In genomic region chr7:139731802-139732470, GRCh38 we compare ENCODE assay signal across 7 cellular contexts. TPM values are rescaled to one million over a fixed set of nuclear protein-coding genes. Genes with fewer than 3 reads are reported as not detected.
A peak's percentile ranks its signal among the peaks of the same experiment; 100 is the strongest.
DNase-seq lines count a peak whose midpoint lies in the region; ATAC-seq and TF ChIP-seq lines count a peak whose summit lies in the region.

No MANE protein-coding gene starts in this region.

- H3K27me3 ChIP-seq in HL-60 (ENCODE audit: insufficient read depth, poor library complexity, severe bottlenecking) = no peaks in the 10 kb centered on the region

- H3K27ac ChIP-seq in HL-60 (replicated peaks) = peak overlapping the region; percentile 53

- H3K4me1 Mint-ChIP-seq in neural crest cell = peaks cover 28% of the 10 kb centered on the region

- peaks cover 2% of the 10 kb centered on the region for H3K9me3 Mint-ChIP-seq in neural crest cell

- ATAC-seq in esophagus mucosa (peak; percentile 83), GM21360 (IDR thresholded peaks at IDR 0.05; ENCODE audit: unreplicated experiment) (no peak)

- TF ChIP-seq CTCF in HL-60 (IDR thresholded peaks at IDR 0.05; ENCODE audit: insufficient read depth, low read length) = no peak
- no peak for TF ChIP-seq CTCF in neural crest cell (conservative IDR thresholded peaks at IDR 0.05)

- H3K4me3 Mint-ChIP-seq in neural crest cell = no peak overlapping the region

- no peak overlapping the region for H3K4me3 ChIP-seq in HL-60 (replicated peaks; ENCODE audit: insufficient read depth, low read length)

- H3K36me3 Mint-ChIP-seq in neural crest cell (ENCODE audit: low read depth) = peaks cover 15% of the 10 kb centered on the region

- H3K27ac Mint-ChIP-seq in neural crest cell (ENCODE audit: unreplicated experiment) = peak overlapping the region; percentile 2

- DNase-seq in HL-60 (ENCODE audit: low read depth in 1 of 2, low spot score in 1 of 2) (peak; percentile 85 to 92), SIG-M5 treated with dmso at 0.1 percent for 504 hours (lab: John Stamatoyannopoulos, UW; ENCODE audit: unreplicated experiment) (peak; percentile 85), neural crest cell (ENCODE audit: low read depth, low spot score) (no peak)
- DNase-seq in stimulated activated CD4-positive, alpha-beta T cell treated with anti-CD3 and anti-CD28 coated beads, Interleukin-1b, Interleukin-23, amount 100 ng/mL, for 48 hours = no peak
- no peak for DNase-seq in stimulated activated CD4-positive, alpha-beta T cell treated with anti-CD3 and anti-CD28 coated beads, Interleukin-2, amount 100 ng/mL, for 24 hours

- no peaks in the 10 kb centered on the region for H3K27me3 Mint-ChIP-seq in neural crest cell (ENCODE audit: low read depth)

RNA-seq across cellular contexts. Expression of gene HIPK2, which starts 45.9 kb away (rescaled TPM):
- 39.5 TPM for total RNA-seq in esophagus mucosa
- total RNA-seq in neural crest cell = 61.5 and 67.3 TPM in 2 replicates

Comparison
In these comparisons a context has a peak if more than half of its experiments do, and no peak if none do; other contexts are left out.
1. DNase-seq: peak in HL-60 (2 of 2) and SIG-M5 treated with dmso at 0.1 percent for 504 hours (single experiment); none in neural crest cell (single experiment), stimulated activated CD4-positive, alpha-beta T cell treated with anti-CD3 and anti-CD28 coated beads, Interleukin-1b, Interleukin-23, amount 100 ng/mL, for 48 hours (single experiment) and stimulated activated CD4-positive, alpha-beta T cell treated with anti-CD3 and anti-CD28 coated beads, Interleukin-2, amount 100 ng/mL, for 24 hours (0 of 2).